ENCODE assay signal across 21 cellular contexts in genomic region chr3:163914567-163914966, GRCh38.
"Had no signal": no experiment of that assay in that cellular context is flagged by ENCODE, and none has a peak within 500 bp of the region (broad histone marks: within the 10 kb centered on the region; RNA-seq: fewer than 3 reads in every experiment).

No MANE protein-coding gene starts in this region.

- H3K27me3 ChIP-seq: brain microvascular endothelial cell, cardiac muscle cell had no signal

- H3K27ac ChIP-seq: brain microvascular endothelial cell, cardiac muscle cell had no signal

- H3K4me3 ChIP-seq: cardiac muscle cell had no signal

- H3K36me3 ChIP-seq: brain microvascular endothelial cell, cardiac muscle cell had no signal

- DNase-seq: activated CD4-positive, alpha-beta memory T cell treated with anti-CD3 and anti-CD28 coated beads, Interleukin-2, amount 10 ng/mL, durations not matched to agents 7 days and 5 days; activated CD4-positive, alpha-beta T cell treated with anti-CD3 and anti-CD28 coated beads, Interleukin-2, amount 50 U/mL, for 1 hour; activated CD4-positive, CD25-positive, alpha-beta regulatory T cell; activated gamma-delta T cell; activated naive CD4-positive, alpha-beta T cell treated with anti-CD3 and anti-CD28 coated beads for 36 hours; activated T-cell treated with anti-CD3 and anti-CD28 coated beads for 4 hours; activated T-cell treated with anti-CD3 and anti-CD28 coated beads, Interleukin-2, amount 50 U/mL, for 48 hours; brain microvascular endothelial cell; NCI-H1092 treated with DMSO at 0.1 percent for 48 hours; NCI-H1436; NCI-H1694 treated with DMSO at 0.1 percent for 48 hours; NCI-H2081; NCI-H510A treated with DMSO at 0.1 percent for 48 hours; NCI-H69; NK-92 treated with Interleukin-12 subunit alpha and Interleukin-12 subunit beta, amount 100 ng/mL, for 24 hours; PC-3; SHP77 treated with DMSO at 0.1 percent for 48 hours; T-helper 17 cell; T-helper 9 cell had no signal

- ATAC-seq: activated T-helper 17 cell treated with anti-CD3 and anti-CD28 coated beads, Interleukin-2, amount 50 U/mL, for 72 hours; PC-3; T-helper 17 cell had no signal
